13 cellular contexts compared by ENCODE assay signal in the genomic region with DNA sequence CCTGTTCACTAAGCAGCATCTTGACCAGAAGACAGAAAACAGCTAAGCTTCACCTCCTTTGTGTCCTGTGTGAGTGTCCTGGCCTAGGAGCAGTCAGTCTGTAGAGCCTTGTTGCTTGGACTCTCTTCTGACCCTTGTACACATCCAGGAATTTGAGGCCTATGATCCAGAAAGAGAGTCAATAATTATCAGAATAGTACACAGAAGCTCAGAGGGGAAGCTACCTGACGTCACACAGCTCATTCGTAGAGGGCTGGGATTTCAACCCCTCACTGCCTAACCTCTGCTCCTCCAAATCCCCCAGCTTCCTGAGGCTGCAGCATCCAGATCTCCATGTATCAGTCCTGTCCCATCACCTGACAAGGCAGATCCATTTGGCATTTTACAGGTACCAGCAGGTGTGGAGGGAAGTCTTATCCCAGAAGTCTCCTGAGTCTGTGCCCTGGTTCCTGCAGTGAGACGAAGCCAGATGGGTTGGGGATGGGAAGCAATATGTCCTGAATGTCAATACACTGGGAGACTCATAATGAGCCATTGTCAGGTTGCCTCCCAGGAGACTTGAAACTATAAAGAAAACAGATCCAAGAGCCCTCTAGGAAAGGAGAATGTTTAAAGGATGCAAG.
DNase-seq lines count a peak whose midpoint lies in the region; TF ChIP-seq lines count a peak whose summit lies in the region.
"Had no signal": no experiment of that assay in that cellular context is flagged by ENCODE, and none has a peak within 500 bp of the region (broad histone marks: within the 10 kb centered on the region; RNA-seq: fewer than 3 reads in every experiment).

No MANE protein-coding gene starts in this region.

- peak overlapping the region; percentile 72 for H3K4ac ChIP-seq in mesendoderm (ENCODE audit: low read depth, low read length)

- H3K56ac ChIP-seq in mesendoderm (ENCODE audit: low read length): peak overlapping the region; percentile 53

- H2BK120ac ChIP-seq in mesendoderm (ENCODE audit: low read depth, low read length): peak overlapping the region; percentile 97

- H3K9me3 Mint-ChIP-seq in activated CD4-positive, alpha-beta T cell treated with anti-CD3 and anti-CD28 coated beads, Interleukin-2, amount 10 ng/mL, durations not matched to agents 24 days and 14 days: no peaks in the 10 kb centered on the region
- H3K9me3 Mint-ChIP-seq in activated T-cell treated with anti-CD3 and anti-CD28 coated beads, Interleukin-2, amount 50 U/mL, for 24 hours: no peaks in the 10 kb centered on the region

- no peaks in the 10 kb centered on the region for H3K79me2 ChIP-seq in mesendoderm (ENCODE audit: control insufficient read depth, insufficient read depth, low read length)

- no peak for TF ChIP-seq EP300 in esophagus muscularis mucosa (IDR thresholded peaks at IDR 0.05)

- H3K9ac ChIP-seq in mesendoderm (ENCODE audit: low read length): no peak overlapping the region

- H3K27me3 ChIP-seq in esophagus muscularis mucosa: no peaks in the 10 kb centered on the region
- no peaks in the 10 kb centered on the region for H3K27me3 ChIP-seq in mesendoderm (ENCODE audit: insufficient read depth, low read length, poor library complexity)
- no peaks in the 10 kb centered on the region for H3K27me3 ChIP-seq in BE2C

- no peaks in the 10 kb centered on the region for H3K4me1 Mint-ChIP-seq in activated CD4-positive, alpha-beta T cell treated with anti-CD3 and anti-CD28 coated beads, Interleukin-2, amount 10 ng/mL, durations not matched to agents 24 days and 14 days
- no peaks in the 10 kb centered on the region for H3K4me1 Mint-ChIP-seq in activated T-cell treated with anti-CD3 and anti-CD28 coated beads, Interleukin-2, amount 50 U/mL, for 24 hours (ENCODE audit: low read depth)

- H3K4me3 ChIP-seq in esophagus muscularis mucosa (no peak overlapping the region), mesendoderm (ENCODE audit: low read length) (no peak overlapping the region), coronary artery (no peak overlapping the region), BE2C (ENCODE audit: low read depth, low read length) (no peak overlapping the region)

- intact Hi-C loops in activated CD4-positive, alpha-beta T cell treated with anti-CD3 and anti-CD28 coated beads, Interleukin-2, amount 10 ng/mL, durations not matched to agents 24 days and 14 days (cut with micrococcal nuclease): no loop called here
- intact Hi-C loops in esophagus muscularis mucosa (cut with DNase I): no loop called here

- peaks cover 10% of the 10 kb centered on the region for H3K27me3 Mint-ChIP-seq in activated CD4-positive, alpha-beta T cell treated with anti-CD3 and anti-CD28 coated beads, Interleukin-2, amount 10 ng/mL, durations not matched to agents 24 days and 14 days
- peaks cover 42% of the 10 kb centered on the region for H3K27me3 Mint-ChIP-seq in activated T-cell treated with anti-CD3 and anti-CD28 coated beads, Interleukin-2, amount 50 U/mL, for 24 hours

- no peak overlapping the region for H4K8ac ChIP-seq in mesendoderm (ENCODE audit: low read depth, low read length)

- no peaks in the 10 kb centered on the region for H3K4me1 ChIP-seq in esophagus muscularis mucosa
- H3K4me1 ChIP-seq in mesendoderm (ENCODE audit: control insufficient read depth, low read depth, low read length): peaks cover 15% of the 10 kb centered on the region
- peaks cover 4% of the 10 kb centered on the region; the same call in 1 of the 2 replicates for H3K4me1 ChIP-seq in BE2C

- H3K9me3 ChIP-seq in esophagus muscularis mucosa (peaks cover 0 to 20% (median 3%) of the 10 kb centered on the region in 4 donors), BE2C (no peaks in the 10 kb centered on the region)

- H3K4me3 Mint-ChIP-seq in activated CD4-positive, alpha-beta T cell treated with anti-CD3 and anti-CD28 coated beads, Interleukin-2, amount 10 ng/mL, durations not matched to agents 24 days and 14 days: no peak overlapping the region
- H3K4me3 Mint-ChIP-seq in activated T-cell treated with anti-CD3 and anti-CD28 coated beads, Interleukin-2, amount 50 U/mL, for 24 hours: no peak overlapping the region

- H3K36me3 Mint-ChIP-seq in activated CD4-positive, alpha-beta T cell treated with anti-CD3 and anti-CD28 coated beads, Interleukin-2, amount 10 ng/mL, durations not matched to agents 24 days and 14 days (ENCODE audit: low read depth): no peaks in the 10 kb centered on the region
- no peaks in the 10 kb centered on the region for H3K36me3 Mint-ChIP-seq in activated T-cell treated with anti-CD3 and anti-CD28 coated beads, Interleukin-2, amount 50 U/mL, for 24 hours (ENCODE audit: low read depth)

- H3K18ac ChIP-seq in mesendoderm (ENCODE audit: low read length): peak overlapping the region; percentile 89

- peak overlapping the region; percentile 34 for H2AK5ac ChIP-seq in mesendoderm (ENCODE audit: low read length)

- H3K23ac ChIP-seq in mesendoderm (ENCODE audit: low read length): no peak overlapping the region

- DNase-seq in activated CD4-positive, alpha-beta T cell treated with anti-CD3 and anti-CD28 coated beads, Interleukin-2, amount 10 ng/mL, durations not matched to agents 24 days and 14 days: peak; percentile 47
- no peak for DNase-seq in activated CD4-positive, alpha-beta T cell treated with anti-CD3 and anti-CD28 coated beads for 4 hours
- DNase-seq in esophagus muscularis mucosa (ENCODE audit: extremely low spot score) (peak; percentile 87), mesendoderm (peak; percentile 62), NCI-H524 treated with DMSO at 0.1 percent for 48 hours (lab: John Stamatoyannopoulos, UW) (no peak), coronary artery (ENCODE audit: low spot score) (no peak), BE2C (no peak)
- DNase-seq in activated T-cell treated with anti-CD3 and anti-CD28 coated beads, Interleukin-2, amount 50 U/mL, for 24 hours: no peak
- DNase-seq: DND-41, GOT3, KBM-7, NCI-H446 treated with DMSO at 0.1 percent for 48 hours, NCI-H82 had no signal

- peak overlapping the region; percentile 47 for H2BK5ac ChIP-seq in mesendoderm (ENCODE audit: low read length)

- no peaks in the 10 kb centered on the region for H3K79me1 ChIP-seq in mesendoderm (ENCODE audit: low read length)

- no peak overlapping the region for H2BK15ac ChIP-seq in mesendoderm (replicated peaks; ENCODE audit: low read depth)

- WGBS in esophagus muscularis mucosa: 59% methylated on average over 2 of the region's 3 CpGs
- no CpG with 5 or more reads among the region's 3 CpGs for WGBS in mesendoderm (ENCODE audit: extremely low coverage, insufficient coverage, low lambda C conversion rate)

- H3K27ac ChIP-seq in esophagus muscularis mucosa (replicated peaks in 1 of 4) (no peak overlapping the region), mesendoderm (ENCODE audit: low read depth, low read length) (peak overlapping the region; percentile 80), coronary artery (no peak overlapping the region)

- no peak for TF ChIP-seq CTCF in esophagus muscularis mucosa (IDR thresholded peaks at IDR 0.05)
- no peak for TF ChIP-seq CTCF in coronary artery (IDR thresholded peaks at IDR 0.05)
- TF ChIP-seq CTCF in BE2C (IDR thresholded peaks at IDR 0.05; ENCODE audit: low read depth, low read length): no peak

- no peak overlapping the region for H3K27ac Mint-ChIP-seq in activated CD4-positive, alpha-beta T cell treated with anti-CD3 and anti-CD28 coated beads, Interleukin-2, amount 10 ng/mL, durations not matched to agents 24 days and 14 days
- no peak overlapping the region for H3K27ac Mint-ChIP-seq in activated T-cell treated with anti-CD3 and anti-CD28 coated beads, Interleukin-2, amount 50 U/mL, for 24 hours

- TF ChIP-seq POLR2A in esophagus muscularis mucosa (IDR thresholded peaks at IDR 0.05; ENCODE audit: low read depth): no peak

- peak overlapping the region; percentile 8 for H4K5ac ChIP-seq in mesendoderm (ENCODE audit: low read length)

- H3K36me3 ChIP-seq in esophagus muscularis mucosa (no peaks in the 10 kb centered on the region), mesendoderm (ENCODE audit: control insufficient read depth, insufficient read depth, low read length) (no peaks in the 10 kb centered on the region), BE2C (no peaks in the 10 kb centered on the region)

- H3K4me2 ChIP-seq in mesendoderm (ENCODE audit: low read length): no peak overlapping the region

Comparison
In these comparisons a context has a peak if more than half of its experiments do, and no peak if none do; other contexts are left out.
1. DNase-seq: peak in activated CD4-positive, alpha-beta T cell treated with anti-CD3 and anti-CD28 coated beads, Interleukin-2, amount 10 ng/mL, durations not matched to agents 24 days and 14 days (single experiment), esophagus muscularis mucosa (single experiment) and mesendoderm (single experiment); none in activated CD4-positive, alpha-beta T cell treated with anti-CD3 and anti-CD28 coated beads for 4 hours (0 of 2), NCI-H524 treated with DMSO at 0.1 percent for 48 hours (single experiment), coronary artery (single experiment), activated T-cell treated with anti-CD3 and anti-CD28 coated beads, Interleukin-2, amount 50 U/mL, for 24 hours (single experiment) and BE2C (single experiment).